In genomic region chr22:31177420-31178162, GRCh38 we compare ENCODE assay signal across 11 cellular contexts. TPM values are rescaled to one million over a fixed set of nuclear protein-coding genes. Genes with fewer than 3 reads are reported as not detected.
DNase-seq lines count a peak whose midpoint lies in the region; ATAC-seq and TF ChIP-seq lines count a peak whose summit lies in the region.
"Had no signal": no experiment of that assay in that cellular context is flagged by ENCODE, and none has a peak within 500 bp of the region (broad histone marks: within the 10 kb centered on the region; RNA-seq: fewer than 3 reads in every experiment).

No MANE protein-coding gene starts in this region.

- H3K9me3 ChIP-seq in GM23248 (ENCODE audit: low read depth) (no peaks in the 10 kb centered on the region), SK-N-SH (no peaks in the 10 kb centered on the region)

- H4K20me1 ChIP-seq in GM23248 (ENCODE audit: insufficient read depth) (no peaks in the 10 kb centered on the region), SK-N-SH (ENCODE audit: insufficient read depth) (no peaks in the 10 kb centered on the region)

- H3K9ac ChIP-seq in GM23248 (peak overlapping the region; percentile 39), SK-N-SH (peak overlapping the region; percentile 30; the same call in 1 of the 2 replicates)

- DNase-seq in GM23248 (peak; percentile 96), SK-N-SH (no peak), fibroblast of the aortic adventitia (ENCODE audit: low read depth) (peak; percentile 97), T-helper 1 cell (no peak), NCI-H748 treated with DMSO at 0.1 percent for 48 hours (lab: John Stamatoyannopoulos, UW) (no peak)
- DNase-seq: activated gamma-delta T cell; NCI-H146; stimulated activated CD4-positive, alpha-beta T cell treated with anti-CD3 and anti-CD28 coated beads, Interleukin-4, amount 100 ng/mL, for 1 hour had no signal

- H3K4me1 ChIP-seq in GM23248 (ENCODE audit: insufficient read depth) (peaks cover 62% of the 10 kb centered on the region), SK-N-SH (ENCODE audit: control insufficient read depth in 1 of 2, insufficient read depth in 2 of 2, low read depth in 1 of 2, low read length in 1 of 2) (peaks cover 0 to 29% of the 10 kb centered on the region in 2 experiments; a peak in 2 of 4 replicates)

- no peak for ATAC-seq in GM18511 (IDR thresholded peaks at IDR 0.05; ENCODE audit: unreplicated experiment)
- ATAC-seq in HG02981 (IDR thresholded peaks at IDR 0.05; ENCODE audit: unreplicated experiment) = no peak

- no peak overlapping the region for H2AFZ ChIP-seq in GM23248
- no peak overlapping the region for H2AFZ ChIP-seq in SK-N-SH (ENCODE audit: low read depth)

- H3K36me3 ChIP-seq in GM23248 (ENCODE audit: low read depth) (no peaks in the 10 kb centered on the region), SK-N-SH (replicated peaks in 1 of 2; ENCODE audit: control insufficient read depth in 1 of 2, insufficient read depth in 2 of 2, low read length in 1 of 2) (peaks cover 0 to 5% of the 10 kb centered on the region in 2 experiments)

- H3K4me2 ChIP-seq in GM23248 (ENCODE audit: unreplicated experiment) (peak overlapping the region; percentile 39), SK-N-SH (peak overlapping the region; percentile 27; the same call in 1 of the 2 replicates)

- TF ChIP-seq EP300 in SK-N-SH (IDR thresholded peaks at IDR 0.05; ENCODE audit: borderline replicate concordance in 1 of 2, low read depth in 1 of 2, low read length in 1 of 2) = no peak; a peak in 1 of 4 replicates

- CTCF ChIA-PET in SK-N-SH (lab: Yijun Ruan, JAX) = no interaction called here

- in situ Hi-C loops in GM23248 (cut with MboI) = no loop called here

- peak overlapping the region; percentile 75 for H3K27ac ChIP-seq in GM23248
- peak overlapping the region; percentile 56 to 75; a peak in 3 of 4 replicates for H3K27ac ChIP-seq in SK-N-SH (ENCODE audit: low read depth in 2 of 2, low read length in 1 of 2)
- peak overlapping the region in 15 of 21 experiments; percentile 20 to 80 (median 54) for H3K27ac ChIP-seq in skin epidermis

- POLR2A ChIA-PET in SK-N-SH (lab: Yijun Ruan, JAX) = no interaction called here

- no peaks in the 10 kb centered on the region for H3K27me3 ChIP-seq in GM23248 (replicated peaks; ENCODE audit: insufficient read depth)
- H3K27me3 ChIP-seq in SK-N-SH (ENCODE audit: insufficient read depth) = no peaks in the 10 kb centered on the region

- H3K4me3 ChIP-seq in GM23248 (no peak overlapping the region), SK-N-SH (ENCODE audit: low read depth in 2 of 2, low read length in 1 of 2) (no peak overlapping the region), fibroblast of the aortic adventitia (ENCODE audit: low read depth, low read length) (no peak overlapping the region), skin epidermis (no peak overlapping the region)

- no peaks in the 10 kb centered on the region for H3K9me2 ChIP-seq in GM23248 (ENCODE audit: insufficient read depth)
- no peaks in the 10 kb centered on the region for H3K9me2 ChIP-seq in SK-N-SH

- H3K79me2 ChIP-seq in GM23248 (ENCODE audit: insufficient read depth) (peaks cover 78% of the 10 kb centered on the region), SK-N-SH (ENCODE audit: insufficient read depth) (peaks cover 78% of the 10 kb centered on the region)

- TF ChIP-seq CTCF in SK-N-SH (IDR thresholded peaks at IDR 0.05) = no peak
- TF ChIP-seq CTCF in fibroblast of the aortic adventitia (IDR thresholded peaks at IDR 0.05; ENCODE audit: insufficient read depth, low read length) = peak; percentile 29

- WGBS in GM23248 (ENCODE audit: low coverage in 1 of 2, low lambda C conversion rate in 2 of 2, missing lambda C conversion rate in 2 of 2), 2 experiments = 41 to 45% methylated on average over 6 of the region's 6 CpGs
- WGBS in SK-N-SH (ENCODE audit: low lambda C conversion rate) = 64% methylated on average over 6 of the region's 6 CpGs

- TF ChIP-seq RAD21 in SK-N-SH (IDR thresholded peaks at IDR 0.05; ENCODE audit: low read length) = no peak

- H3F3A ChIP-seq in GM23248 (ENCODE audit: insufficient read depth) (peaks cover 57% of the 10 kb centered on the region), SK-N-SH (replicated peaks; ENCODE audit: insufficient read depth) (peaks cover 52% of the 10 kb centered on the region)

TF ChIP-seq in SK-N-SH, 30 proteins besides CTCF, POLR2A, EP300 and RAD21 (continues in another document):
- TF ChIP-seq REST (IDR thresholded peaks at IDR 0.05; ENCODE audit: low read depth, low read length) (0 out of 2 replicates have a peak, but pooled peaks have one; percentile 39), IRF3 (IDR thresholded peaks at IDR 0.05; ENCODE audit: low read depth, low read length) (no peak), TCF12 (IDR thresholded peaks at IDR 0.05) (peak; percentile 56), GATA2 (CRISPR knock-in tag; IDR thresholded peaks at IDR 0.05) (no peak), GABPA (IDR thresholded peaks at IDR 0.05; ENCODE audit: low read depth) (no peak), NRF1 (IDR thresholded peaks at IDR 0.05; ENCODE audit: low read depth, low read length) (no peak), SIN3A (IDR thresholded peaks at IDR 0.05; ENCODE audit: borderline replicate concordance, low read depth, low read length) (no peak), EZH2phosphoT487 (IDR thresholded peaks at IDR 0.05; ENCODE audit: borderline replicate concordance, low read depth) (no peak), RXRA (IDR thresholded peaks at IDR 0.05; ENCODE audit: borderline replicate concordance, low read depth) (no peak)

RNA-seq across cellular contexts. Expression of gene RNF185, which starts 17.6 kb away (rescaled TPM):
- 46.2 and 47.3 TPM in 2 replicates for total RNA-seq in GM23248 (2014; rRNA removed; shearing (Covaris generic))
- polyA plus RNA-seq in GM23248 (2016; fragmentation: Nextera tagmentation; extraction: Ambion mirVana) = 49.8 and 52.0 TPM in 2 replicates
- 21.7 and 32.1 TPM in 2 replicates for polyA plus RNA-seq in SK-N-SH (2012; rRNA removed)
- 18.4 and 24.3 TPM in 2 replicates for polyA plus RNA-seq in SK-N-SH (2012; cell fraction: cytosol; rRNA removed)
- 22.4 and 31.8 TPM in 2 replicates for polyA plus RNA-seq in SK-N-SH (2012; cell fraction: nucleus; rRNA removed)
- total RNA-seq in fibroblast of the aortic adventitia (ENCODE audit: low replicate concordance) = 23.2 and 35.8 TPM in 2 replicates

RNA-seq across cellular contexts. Expression of gene LIMK2, which starts 34.5 kb away (rescaled TPM):
- total RNA-seq in GM23248 (2014; rRNA removed; shearing (Covaris generic)) = 19.3 and 19.5 TPM in 2 replicates
- polyA plus RNA-seq in GM23248 (2016; fragmentation: Nextera tagmentation; extraction: Ambion mirVana) (10.7 and 11.1 TPM in 2 replicates), SK-N-SH (2012; rRNA removed) (9.8 and 10.7 TPM in 2 replicates)
- 8.0 and 8.6 TPM in 2 replicates for polyA plus RNA-seq in SK-N-SH (2012; cell fraction: cytosol; rRNA removed)
- polyA plus RNA-seq in SK-N-SH (2012; cell fraction: nucleus; rRNA removed) = 41.7 and 60.0 TPM in 2 replicates
- total RNA-seq in fibroblast of the aortic adventitia (ENCODE audit: low replicate concordance) = 10.0 and 51.5 TPM in 2 replicates

RNA-seq across cellular contexts. Expression of gene PLA2G3, which starts 37.3 kb away (rescaled TPM):
- not detected in 2 replicates for total RNA-seq in GM23248 (2014; rRNA removed; shearing (Covaris generic))
- polyA plus RNA-seq in GM23248 (2016; fragmentation: Nextera tagmentation; extraction: Ambion mirVana) (not detected in 2 replicates), SK-N-SH (2012; rRNA removed) (not detected in 2 replicates)
- not detected in 2 replicates for polyA plus RNA-seq in SK-N-SH (2012; cell fraction: cytosol; rRNA removed)
- not detected in 2 replicates for polyA plus RNA-seq in SK-N-SH (2012; cell fraction: nucleus; rRNA removed)
- 0.08 and 0.09 TPM in 2 replicates for total RNA-seq in fibroblast of the aortic adventitia (ENCODE audit: low replicate concordance)

RNA-seq across cellular contexts. Expression of gene INPP5J, which starts 54.8 kb away (rescaled TPM):
- total RNA-seq in GM23248 (2014; rRNA removed; shearing (Covaris generic)) = 0.13 TPM in 1 of 2 replicates, not detected in the other
- polyA plus RNA-seq in GM23248 (2016; fragmentation: Nextera tagmentation; extraction: Ambion mirVana) (0.15 and 0.26 TPM in 2 replicates), SK-N-SH (2012; rRNA removed) (3.2 TPM in 2 replicates)
- polyA plus RNA-seq in SK-N-SH (2012; cell fraction: cytosol; rRNA removed) = 0.73 and 1.2 TPM in 2 replicates
- polyA plus RNA-seq in SK-N-SH (2012; cell fraction: nucleus; rRNA removed) = 14.7 and 18.9 TPM in 2 replicates
- under 0.01 and 0.41 TPM in 2 replicates for total RNA-seq in fibroblast of the aortic adventitia (ENCODE audit: low replicate concordance)

Comparison
In these comparisons a context has a peak if more than half of its experiments do, and no peak if none do; other contexts are left out.
1. DNase-seq: peak in GM23248 (single experiment) and fibroblast of the aortic adventitia (single experiment); none in SK-N-SH (single experiment), T-helper 1 cell (0 of 5) and NCI-H748 treated with DMSO at 0.1 percent for 48 hours (single experiment).
2. Peak in every context shown above with its lines, with median percentiles within 50 percentile points of each other: H3K27ac ChIP-seq.